ENCODE assay signal across 17 cellular contexts in genomic region chr11:8063319-8063718, GRCh38. TPM values are rescaled to one million over a fixed set of nuclear protein-coding genes. Genes with fewer than 3 reads are reported as not detected.
A peak's percentile ranks its signal among the peaks of the same experiment; 100 is the strongest.
DNase-seq lines count a peak whose midpoint lies in the region; ATAC-seq, FAIRE-seq and TF ChIP-seq lines count a peak whose summit lies in the region.
"Had no signal": no experiment of that assay in that cellular context is flagged by ENCODE, and none has a peak within 500 bp of the region (broad histone marks: within the 10 kb centered on the region; RNA-seq: fewer than 3 reads in every experiment).

No MANE protein-coding gene starts in this region.

- BruUV-seq in mammary epithelial cell (replicated peaks; lab: Mats Ljungman, UMichigan): no TSS peak

- CTCF ChIA-PET in mammary epithelial cell (lab: Charles Lee; ENCODE audit: low non-redundant PET): no interaction called here

- dilution Hi-C loops in mammary epithelial cell (cut with HindIII; ENCODE audit: low sequenced_read_pairs): no loop called here

- TF ChIP-seq CTCF in breast epithelium (IDR thresholded peaks at IDR 0.05) (no peak), mammary epithelial cell (conservative IDR thresholded peaks at IDR 0.05 in 1 of 2, IDR thresholded peaks at IDR 0.05 in 1 of 2; ENCODE audit: extremely low read depth in 1 of 2, insufficient read depth in 1 of 2, low read depth in 1 of 2, low read length in 2 of 2) (no peak), omental fat pad (IDR thresholded peaks at IDR 0.05) (no peak)

- in situ Hi-C loops in mammary epithelial cell (cut with MboI; ENCODE audit: low sequenced_read_pairs in 2 of 2): no loop called here

- ATAC-seq in Right ventricle myocardium superior (ENCODE audit: poor library complexity) (peak; percentile 80), omental fat pad (ENCODE audit: low FRiP score) (peak; percentile 64), aorta (ENCODE audit: low FRiP score) (peak; percentile 66), HG03139 (IDR thresholded peaks at IDR 0.05; ENCODE audit: unreplicated experiment) (no peak), HG03108 (IDR thresholded peaks at IDR 0.05; ENCODE audit: unreplicated experiment) (no peak)
- ATAC-seq: activated CD4-positive, alpha-beta T cell treated with anti-CD3 and anti-CD28 coated beads for 36 hours had no signal

- FAIRE-seq in GM12892 (lab: Jason Lieb, UNC): no peak
- FAIRE-seq: frontal cortex, G401.6, islet of Langerhans had no signal

- H3K4me1 ChIP-seq in breast epithelium (peaks cover 0 to 5% of the 10 kb centered on the region in 2 donors), mammary epithelial cell (ENCODE audit: insufficient read depth, low read length) (peaks cover 9% of the 10 kb centered on the region), aorta (ENCODE audit: control insufficient read depth in 1 of 2, insufficient read depth in 2 of 2, low read length in 2 of 2) (no peaks in the 10 kb centered on the region)

- no peaks in the 10 kb centered on the region for H4K20me1 ChIP-seq in mammary epithelial cell (ENCODE audit: insufficient read depth, low read length)

- H3K9ac ChIP-seq in mammary epithelial cell (ENCODE audit: insufficient read depth, low read length): no peak overlapping the region

- no peak overlapping the region for H2AFZ ChIP-seq in mammary epithelial cell (ENCODE audit: low read depth, low read length)

- 86% methylated on average over 7 of the region's 7 CpGs for WGBS in mammary epithelial cell (ENCODE audit: low coverage, missing lambda C conversion rate)
- 2 to 9% methylated on average over 7 of the region's 7 CpGs for WGBS in aorta, 2 donors

- no peak for TF ChIP-seq POLR2A in breast epithelium (IDR thresholded peaks at IDR 0.05)
- TF ChIP-seq POLR2A in GM12892 (IDR thresholded peaks at IDR 0.05; ENCODE audit: low read depth, low read length): no peak

- DNase-seq in breast epithelium (ENCODE audit: low spot score in 2 of 2) (no peak), mammary epithelial cell (no peak), Right ventricle myocardium superior (no peak), omental fat pad (ENCODE audit: low spot score) (peak; percentile 23), aorta (no peak), GM12892 (ENCODE audit: insufficient read length) (no peak)
- DNase-seq: activated CD4-positive, alpha-beta T cell treated with anti-CD3 and anti-CD28 coated beads for 36 hours; activated T-cell treated with anti-CD3 and anti-CD28 coated beads, Interleukin-2, amount 50 U/mL, for 1 hour; NCI-H2029 treated with DMSO at 0.1 percent for 48 hours; NCI-H69; RPMI8226; stimulated activated CD8-positive, alpha-beta memory T cell treated with anti-CD3 and anti-CD28 coated beads, Interleukin-4, amount 100 ng/mL, for 48 hours had no signal

- H3K36me3 ChIP-seq in breast epithelium: no peaks in the 10 kb centered on the region
- no peaks in the 10 kb centered on the region for H3K36me3 ChIP-seq in mammary epithelial cell (ENCODE audit: insufficient read depth, low read length)
- no peaks in the 10 kb centered on the region for H3K36me3 ChIP-seq in aorta (ENCODE audit: control insufficient read depth in 1 of 2, insufficient read depth in 2 of 2, low read length in 1 of 2)

- H3K9me3 ChIP-seq in breast epithelium (no peaks in the 10 kb centered on the region), mammary epithelial cell (replicated peaks; ENCODE audit: insufficient read depth, low read length) (no peaks in the 10 kb centered on the region), aorta (ENCODE audit: control insufficient read depth, low read length) (no peaks in the 10 kb centered on the region)

- H3K79me2 ChIP-seq in mammary epithelial cell (ENCODE audit: insufficient read depth, low read length): no peaks in the 10 kb centered on the region

- intact Hi-C loops in breast epithelium (cut with DNase I; ENCODE audit: low total_unique reads) (no loop called here), mammary epithelial cell (cut with micrococcal nuclease) (no loop called here), Right ventricle myocardium superior (cut with DNase I) (no loop called here), aorta (cut with DNase I) (no loop called here)

- no peak overlapping the region for H3K4me2 ChIP-seq in mammary epithelial cell (ENCODE audit: insufficient read depth, low read depth, low read length)

- H3K27ac ChIP-seq in breast epithelium (peak overlapping the region; percentile 52 to 92), mammary epithelial cell (ENCODE audit: insufficient read depth, low read depth, low read length) (no peak overlapping the region), aorta (ENCODE audit: low read depth in 1 of 2, low read length in 2 of 2) (no peak overlapping the region)

- H3K4me3 ChIP-seq in breast epithelium: no peak overlapping the region
- no peak overlapping the region for H3K4me3 ChIP-seq in mammary epithelial cell (replicated peaks in 1 of 3; ENCODE audit: insufficient read depth in 1 of 3, low read depth in 2 of 3, low read length in 3 of 3)
- no peak overlapping the region for H3K4me3 ChIP-seq in aorta (ENCODE audit: low read length in 2 of 2)

- H3K27me3 ChIP-seq in breast epithelium (no peaks in the 10 kb centered on the region), mammary epithelial cell (ENCODE audit: insufficient read depth, low read length) (no peaks in the 10 kb centered on the region), aorta (ENCODE audit: control insufficient read depth in 1 of 2, insufficient read depth in 2 of 2, low read length in 1 of 2) (no peaks in the 10 kb centered on the region)

RNA-seq across cellular contexts. Expression of gene TUB, which starts 17.7 kb away (rescaled TPM):
- total RNA-seq in breast epithelium (10 to 100 TPM in 2 of 3 donors, 1 to 10 TPM in 1; 6.3 to 17.7 (median 11.2) TPM), mammary epithelial cell (1 to 10 TPM; 3.8 to 4.8 TPM), Right ventricle myocardium superior (20.5 TPM), omental fat pad (10 to 100 TPM in 3 of 4 donors, 1 to 10 TPM in 1; 8.9 to 24.4 (median 12.6) TPM), aorta (10 to 100 TPM in 1 of 2 donors, 1 to 10 TPM in 1; 5.9 to 12.9 TPM)
- polyA plus RNA-seq in mammary epithelial cell (0.87 TPM), aorta (1 to 10 TPM; 1.5 to 4.0 TPM)
- 1.1 TPM for polyA minus RNA-seq in mammary epithelial cell
- polyA plus RNA-seq in GM12892 (2012; ENCODE audit: missing spikeins): 0.08 TPM

Comparison
In these comparisons a context has a peak if more than half of its experiments do, and no peak if none do; other contexts are left out.
1. H3K27ac ChIP-seq: peak in breast epithelium (2 of 2); none in mammary epithelial cell (single experiment) and aorta (0 of 2).
2. ATAC-seq: peak in Right ventricle myocardium superior (single experiment), omental fat pad (single experiment) and aorta (single experiment); none in HG03139 (single experiment) and HG03108 (single experiment).